ENCODE assay signal across 18 cellular contexts in genomic region chr3:58197588-58197987, GRCh38. TPM values are rescaled to one million over a fixed set of nuclear protein-coding genes. Genes with fewer than 3 reads are reported as not detected.
DNase-seq lines count a peak whose midpoint lies in the region; ATAC-seq and TF ChIP-seq lines count a peak whose summit lies in the region.
"Had no signal": no experiment of that assay in that cellular context is flagged by ENCODE, and none has a peak within 500 bp of the region (broad histone marks: within the 10 kb centered on the region; RNA-seq: fewer than 3 reads in every experiment).

No MANE protein-coding gene starts in this region.

- peaks cover 61% of the 10 kb centered on the region for H3K4me1 Mint-ChIP-seq in dendritic cell treated with granulocyte-macrophage colony-stimulating factor and Interleukin-4, amounts not matched to agents 40 ng/mL and 50 ng/mL, for 4 days (ENCODE audit: low read depth)

- H3K9ac ChIP-seq in MM.1S (ENCODE audit: low read length), result no peak overlapping the region

- no peaks in the 10 kb centered on the region for H3K36me3 ChIP-seq in right atrium auricular region
- H3K36me3 ChIP-seq in hepatocyte (replicated peaks; ENCODE audit: insufficient read depth, low read depth), result no peaks in the 10 kb centered on the region
- no peaks in the 10 kb centered on the region for H3K36me3 ChIP-seq in MM.1S (replicated peaks; ENCODE audit: insufficient read depth, low read length)

- H3K9me2 ChIP-seq in hepatocyte (replicated peaks; ENCODE audit: insufficient read depth), result no peaks in the 10 kb centered on the region
- H3K9me2 ChIP-seq in MM.1S (replicated peaks; ENCODE audit: insufficient read depth, low read length), result no peaks in the 10 kb centered on the region

- no peak for TF ChIP-seq CTCF in right atrium auricular region (IDR thresholded peaks at IDR 0.05)
- no peak for TF ChIP-seq CTCF in hepatocyte (IDR thresholded peaks at IDR 0.05; ENCODE audit: poor library complexity)
- TF ChIP-seq CTCF in MM.1S (IDR thresholded peaks at IDR 0.05; ENCODE audit: low read length), result no peak

- no peaks in the 10 kb centered on the region for H3K9me3 ChIP-seq in right atrium auricular region
- no peaks in the 10 kb centered on the region for H3K9me3 ChIP-seq in hepatocyte (ENCODE audit: low read depth)
- H3K9me3 ChIP-seq in MM.1S (replicated peaks; ENCODE audit: insufficient read depth, low read length), result no peaks in the 10 kb centered on the region
- H3K9me3 ChIP-seq: A549 had no signal

- H3K4me1 ChIP-seq in right atrium auricular region (peaks cover 0 to 19% of the 10 kb centered on the region in 2 donors), hepatocyte (ENCODE audit: insufficient read depth) (peaks cover 10% of the 10 kb centered on the region), MM.1S (ENCODE audit: low read length) (peaks cover 7% of the 10 kb centered on the region)
- H3K4me1 ChIP-seq: A549 had no signal

- H3F3A ChIP-seq in MM.1S (ENCODE audit: insufficient read depth, low read length), result no peaks in the 10 kb centered on the region

- H3K4me3 ChIP-seq in right atrium auricular region, result no peak overlapping the region
- H3K4me3 ChIP-seq in hepatocyte, result no peak overlapping the region
- H3K4me3 ChIP-seq in MM.1S (ENCODE audit: low read length), result no peak overlapping the region
- H3K4me3 ChIP-seq: A549 had no signal

- H3K4me3 Mint-ChIP-seq in dendritic cell treated with granulocyte-macrophage colony-stimulating factor and Interleukin-4, amounts not matched to agents 40 ng/mL and 50 ng/mL, for 4 days, result no peak overlapping the region
- H3K4me3 Mint-ChIP-seq: CD4-positive, alpha-beta T cell had no signal

- H3K27me3 ChIP-seq in right atrium auricular region (no peaks in the 10 kb centered on the region), hepatocyte (no peaks in the 10 kb centered on the region), MM.1S (replicated peaks; ENCODE audit: insufficient read depth, low read length) (no peaks in the 10 kb centered on the region)

- peaks cover 6% of the 10 kb centered on the region for H3K9me3 Mint-ChIP-seq in dendritic cell treated with granulocyte-macrophage colony-stimulating factor and Interleukin-4, amounts not matched to agents 40 ng/mL and 50 ng/mL, for 4 days
- H3K9me3 Mint-ChIP-seq: CD4-positive, alpha-beta T cell had no signal

- H3K4me2 ChIP-seq in hepatocyte (no peak overlapping the region), MM.1S (ENCODE audit: low read depth, low read length) (no peak overlapping the region)
- H3K4me2 ChIP-seq: A549 had no signal

- H2AFZ ChIP-seq in hepatocyte (no peak overlapping the region), MM.1S (ENCODE audit: low read length) (no peak overlapping the region)

- 93% methylated on average over 10 of the region's 10 CpGs for WGBS in hepatocyte (ENCODE audit: low lambda C conversion rate, missing lambda C conversion rate)

- H3K27ac Mint-ChIP-seq in dendritic cell treated with granulocyte-macrophage colony-stimulating factor and Interleukin-4, amounts not matched to agents 40 ng/mL and 50 ng/mL, for 4 days, result peak overlapping the region; percentile 68
- H3K27ac Mint-ChIP-seq: CD4-positive, alpha-beta T cell had no signal

- peaks cover 5% of the 10 kb centered on the region for H3K27me3 Mint-ChIP-seq in dendritic cell treated with granulocyte-macrophage colony-stimulating factor and Interleukin-4, amounts not matched to agents 40 ng/mL and 50 ng/mL, for 4 days

- DNase-seq in right atrium auricular region (ENCODE audit: low spot score) (no peak), Right ventricle myocardium superior (no peak), posterior vena cava (ENCODE audit: low spot score) (peak; percentile 37), SKM-1 treated with dmso at 0.1 percent for 144 hours (lab: John Stamatoyannopoulos, UW; ENCODE audit: unreplicated experiment) (no peak), hepatocyte (ENCODE audit: low spot score) (no peak), MM.1S (no peak)
- DNase-seq: Calu3; CD4-positive, alpha-beta T cell; H7; Kasumi-1; NCI-H1105 treated with DMSO at 0.1 percent for 48 hours; NCI-H1694 treated with DMSO at 0.1 percent for 48 hours; NCI-H345; NCI-H526; RPMI8226 had no signal

- no peaks in the 10 kb centered on the region for H4K20me1 ChIP-seq in hepatocyte (ENCODE audit: insufficient read depth, poor library complexity, severe bottlenecking)
- H4K20me1 ChIP-seq in MM.1S (ENCODE audit: insufficient read depth, low read length), result no peaks in the 10 kb centered on the region

- ATAC-seq in Right ventricle myocardium superior (ENCODE audit: poor library complexity) (no peak), HG03457 (IDR thresholded peaks at IDR 0.05; ENCODE audit: unreplicated experiment) (no peak)
- ATAC-seq: A549 had no signal

- peaks cover 38% of the 10 kb centered on the region for H3K36me3 Mint-ChIP-seq in dendritic cell treated with granulocyte-macrophage colony-stimulating factor and Interleukin-4, amounts not matched to agents 40 ng/mL and 50 ng/mL, for 4 days (ENCODE audit: low read depth)

- H3K27ac ChIP-seq in right atrium auricular region, result peak overlapping the region; percentile 43 to 48
- H3K27ac ChIP-seq in hepatocyte, result no peak overlapping the region
- H3K27ac ChIP-seq in MM.1S (ENCODE audit: low read length), result no peak overlapping the region
- H3K27ac ChIP-seq: A549 had no signal

- intact Hi-C loops in Right ventricle myocardium superior (cut with DNase I) (no loop called here), posterior vena cava (cut with DNase I) (no loop called here)
- intact Hi-C loops in dendritic cell treated with granulocyte-macrophage colony-stimulating factor and Interleukin-4, amounts not matched to agents 40 ng/mL and 50 ng/mL, for 4 days (cut with micrococcal nuclease), result no loop called here

- H3K79me2 ChIP-seq in hepatocyte (no peaks in the 10 kb centered on the region), MM.1S (ENCODE audit: low read length) (no peaks in the 10 kb centered on the region)

RNA-seq across cellular contexts. Expression of gene DNASE1L3, which starts 13.2 kb away (rescaled TPM):
- total RNA-seq in right atrium auricular region, result 10 to 100 TPM in 1 of 2 donors, 1 to 10 TPM in 1; 1.5 to 11.5 TPM
- total RNA-seq in Right ventricle myocardium superior, result 3.7 TPM
- 1 to 10 TPM; 7.5 to 9.3 TPM for total RNA-seq in posterior vena cava
- total RNA-seq in hepatocyte, result 0.48 and 0.97 TPM in 2 replicates
- polyA plus RNA-seq in hepatocyte, result 0.99 and 1.8 TPM in 2 replicates
- total RNA-seq: Calu3, H7 had no signal

RNA-seq across cellular contexts. Expression of gene ABHD6, which starts 40.0 kb away (rescaled TPM):
- total RNA-seq in right atrium auricular region (10 to 100 TPM; 11.3 to 13.8 TPM), Right ventricle myocardium superior (8.3 TPM), posterior vena cava (1 to 10 TPM; 6.6 to 7.6 TPM), hepatocyte (19.1 and 25.1 TPM in 2 replicates)
- 13.9 and 24.6 TPM in 2 replicates for polyA plus RNA-seq in hepatocyte

Comparison
In these comparisons a context has a peak if more than half of its experiments do, and no peak if none do; other contexts are left out.
1. H3K27ac ChIP-seq: peak in right atrium auricular region (2 of 2); none in hepatocyte (single experiment) and MM.1S (single experiment).